ENCODE assay signal across 25 cellular contexts in the genomic region with DNA sequence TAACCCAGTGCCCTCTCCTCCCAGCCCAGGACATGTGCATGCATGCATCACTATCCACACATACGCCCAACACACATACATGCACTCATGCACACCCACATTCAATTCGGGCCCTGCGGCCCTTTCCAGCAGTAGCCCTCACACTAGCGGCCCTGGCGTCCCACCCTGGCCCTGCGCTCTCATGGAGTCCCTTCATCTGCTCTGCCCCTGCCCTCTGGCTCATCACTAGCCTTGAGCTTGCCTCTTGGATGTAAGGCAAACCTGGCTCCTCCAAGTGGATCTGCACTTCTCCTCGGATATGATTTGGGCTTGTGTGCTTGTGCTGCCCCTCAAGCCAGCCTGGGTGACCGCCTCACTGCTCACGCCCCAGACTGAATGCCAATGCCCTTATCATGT.
A peak's percentile ranks its signal among the peaks of the same experiment; 100 is the strongest.
DNase-seq lines count a peak whose midpoint lies in the region; ATAC-seq and TF ChIP-seq lines count a peak whose summit lies in the region.
"Had no signal": no experiment of that assay in that cellular context is flagged by ENCODE, and none has a peak within 500 bp of the region (broad histone marks: within the 10 kb centered on the region; RNA-seq: fewer than 3 reads in every experiment).

No MANE protein-coding gene starts in this region.

- H3K36me3 ChIP-seq in muscle layer of colon (ENCODE audit: insufficient read depth, low read length) (no peaks in the 10 kb centered on the region), skeletal muscle satellite cell (ENCODE audit: insufficient read depth, low read length) (no peaks in the 10 kb centered on the region), upper lobe of right lung (no peaks in the 10 kb centered on the region)
- H3K36me3 ChIP-seq: adrenal gland, brain microvascular endothelial cell, ovary had no signal

- H3K9ac ChIP-seq in muscle layer of colon (ENCODE audit: low read length) (no peak overlapping the region), skeletal muscle satellite cell (ENCODE audit: low read depth, low read length) (no peak overlapping the region)
- H3K9ac ChIP-seq: SK-N-SH had no signal

- H3K9me3 ChIP-seq in muscle layer of colon (ENCODE audit: low read length) (no peaks in the 10 kb centered on the region), skeletal muscle satellite cell (replicated peaks; ENCODE audit: low read length) (no peaks in the 10 kb centered on the region), upper lobe of right lung (no peaks in the 10 kb centered on the region)
- H3K9me3 ChIP-seq: adrenal gland, ovary, SK-N-SH, testis had no signal

- H3K27me3 ChIP-seq in muscle layer of colon (ENCODE audit: control insufficient read depth in 1 of 2, insufficient read depth in 2 of 2, low read length in 2 of 2) (no peaks in the 10 kb centered on the region), skeletal muscle satellite cell (ENCODE audit: control insufficient read depth, insufficient read depth, low read length) (peaks cover 31% of the 10 kb centered on the region), upper lobe of right lung (no peaks in the 10 kb centered on the region)
- H3K27me3 ChIP-seq: adrenal gland, brain microvascular endothelial cell, ovary, testis had no signal

- intact Hi-C loops in activated T-helper 2 cell treated with anti-CD3 and anti-CD28 coated beads, Interferon-gamma antibody, Interleukin-2, Interleukin-4, amounts not matched to agents 10 μg/mL and 5 μg/mL and 100 μg/mL, durations not matched to agents 14 hours and 24 hours and 36 hours (cut with micrococcal nuclease) = no loop called here
- intact Hi-C loops in upper lobe of right lung (cut with DNase I) = no loop called here
- intact Hi-C loops in activated CD4-positive, alpha-beta memory T cell treated with anti-CD3 and anti-CD28 coated beads for 36 hours (cut with micrococcal nuclease) = no loop called here

- H3K4me1 Mint-ChIP-seq in T-helper 1 cell treated with Interleukin-12 subunit alpha and Interleukin-12 subunit beta and Interleukin-4 antibody, amounts not matched to agents 30 μg/mL and 1 μg/mL, for 36 hours (ENCODE audit: low read depth) = peaks cover 21% of the 10 kb centered on the region
- H3K4me1 Mint-ChIP-seq in activated T-helper 2 cell treated with anti-CD3 and anti-CD28 coated beads, Interferon-gamma antibody, Interleukin-2, Interleukin-4, amounts not matched to agents 10 μg/mL and 5 μg/mL and 100 μg/mL, durations not matched to agents 14 hours and 24 hours and 36 hours (ENCODE audit: low read depth) = peaks cover 38% of the 10 kb centered on the region
- peaks cover 10% of the 10 kb centered on the region for H3K4me1 Mint-ChIP-seq in activated CD4-positive, alpha-beta memory T cell treated with anti-CD3 and anti-CD28 coated beads for 36 hours (ENCODE audit: low read depth)

- peak overlapping the region; percentile 26 for H3K4me3 Mint-ChIP-seq in T-helper 1 cell treated with Interleukin-12 subunit alpha and Interleukin-12 subunit beta and Interleukin-4 antibody, amounts not matched to agents 30 μg/mL and 1 μg/mL, for 36 hours
- H3K4me3 Mint-ChIP-seq in activated T-helper 2 cell treated with anti-CD3 and anti-CD28 coated beads, Interferon-gamma antibody, Interleukin-2, Interleukin-4, amounts not matched to agents 10 μg/mL and 5 μg/mL and 100 μg/mL, durations not matched to agents 14 hours and 24 hours and 36 hours (ENCODE audit: low read depth) = peak overlapping the region; percentile 72
- no peak overlapping the region for H3K4me3 Mint-ChIP-seq in activated CD4-positive, alpha-beta memory T cell treated with anti-CD3 and anti-CD28 coated beads for 36 hours
- H3K4me3 Mint-ChIP-seq: activated T-cell treated with anti-CD3 and anti-CD28 coated beads, Interleukin-2, amount 50 U/mL, for 4 hours had no signal

- H3K27ac Mint-ChIP-seq in T-helper 1 cell treated with Interleukin-12 subunit alpha and Interleukin-12 subunit beta and Interleukin-4 antibody, amounts not matched to agents 30 μg/mL and 1 μg/mL, for 36 hours = no peak overlapping the region
- H3K27ac Mint-ChIP-seq in activated T-helper 2 cell treated with anti-CD3 and anti-CD28 coated beads, Interferon-gamma antibody, Interleukin-2, Interleukin-4, amounts not matched to agents 10 μg/mL and 5 μg/mL and 100 μg/mL, durations not matched to agents 14 hours and 24 hours and 36 hours = peak overlapping the region; percentile 16
- no peak overlapping the region for H3K27ac Mint-ChIP-seq in activated CD4-positive, alpha-beta memory T cell treated with anti-CD3 and anti-CD28 coated beads for 36 hours
- H3K27ac Mint-ChIP-seq: CD4-positive, alpha-beta memory T cell had no signal

- peaks cover 26% of the 10 kb centered on the region for H3K27me3 Mint-ChIP-seq in T-helper 1 cell treated with Interleukin-12 subunit alpha and Interleukin-12 subunit beta and Interleukin-4 antibody, amounts not matched to agents 30 μg/mL and 1 μg/mL, for 36 hours (ENCODE audit: low read depth)
- peaks cover 2% of the 10 kb centered on the region for H3K27me3 Mint-ChIP-seq in activated T-helper 2 cell treated with anti-CD3 and anti-CD28 coated beads, Interferon-gamma antibody, Interleukin-2, Interleukin-4, amounts not matched to agents 10 μg/mL and 5 μg/mL and 100 μg/mL, durations not matched to agents 14 hours and 24 hours and 36 hours (ENCODE audit: low read depth)
- H3K27me3 Mint-ChIP-seq in activated CD4-positive, alpha-beta memory T cell treated with anti-CD3 and anti-CD28 coated beads for 36 hours = peaks cover 24% of the 10 kb centered on the region

- no peak for ATAC-seq in upper lobe of right lung

- no peak for TF ChIP-seq CTCF in upper lobe of right lung (IDR thresholded peaks at IDR 0.05)

- no peaks in the 10 kb centered on the region for H3K36me3 Mint-ChIP-seq in T-helper 1 cell treated with Interleukin-12 subunit alpha and Interleukin-12 subunit beta and Interleukin-4 antibody, amounts not matched to agents 30 μg/mL and 1 μg/mL, for 36 hours (ENCODE audit: low read depth)
- no peaks in the 10 kb centered on the region for H3K36me3 Mint-ChIP-seq in activated T-helper 2 cell treated with anti-CD3 and anti-CD28 coated beads, Interferon-gamma antibody, Interleukin-2, Interleukin-4, amounts not matched to agents 10 μg/mL and 5 μg/mL and 100 μg/mL, durations not matched to agents 14 hours and 24 hours and 36 hours (ENCODE audit: low read depth)
- no peaks in the 10 kb centered on the region for H3K36me3 Mint-ChIP-seq in activated CD4-positive, alpha-beta memory T cell treated with anti-CD3 and anti-CD28 coated beads for 36 hours
- H3K36me3 Mint-ChIP-seq: CD4-positive, alpha-beta memory T cell had no signal

- H3K27ac ChIP-seq in muscle layer of colon (ENCODE audit: low read depth, low read length) (no peak overlapping the region), upper lobe of right lung (no peak overlapping the region)
- H3K27ac ChIP-seq: 22Rv1, brain microvascular endothelial cell had no signal

- CTCF ChIA-PET in activated CD4-positive, alpha-beta memory T cell treated with anti-CD3 and anti-CD28 coated beads for 36 hours (lab: Charles Lee) = no interaction called here

- POLR2A ChIA-PET in activated CD4-positive, alpha-beta memory T cell treated with anti-CD3 and anti-CD28 coated beads for 36 hours (lab: Charles Lee) = no interaction called here

- peak overlapping the region; percentile 57 to 59 for H3K4me3 ChIP-seq in muscle layer of colon (ENCODE audit: low read depth in 1 of 2, low read length in 2 of 2)
- H3K4me3 ChIP-seq in skeletal muscle satellite cell (ENCODE audit: low read length) = no peak overlapping the region
- H3K4me3 ChIP-seq in upper lobe of right lung = no peak overlapping the region

- no peaks in the 10 kb centered on the region for H3K9me3 Mint-ChIP-seq in T-helper 1 cell treated with Interleukin-12 subunit alpha and Interleukin-12 subunit beta and Interleukin-4 antibody, amounts not matched to agents 30 μg/mL and 1 μg/mL, for 36 hours
- no peaks in the 10 kb centered on the region for H3K9me3 Mint-ChIP-seq in activated T-helper 2 cell treated with anti-CD3 and anti-CD28 coated beads, Interferon-gamma antibody, Interleukin-2, Interleukin-4, amounts not matched to agents 10 μg/mL and 5 μg/mL and 100 μg/mL, durations not matched to agents 14 hours and 24 hours and 36 hours
- no peaks in the 10 kb centered on the region for H3K9me3 Mint-ChIP-seq in activated CD4-positive, alpha-beta memory T cell treated with anti-CD3 and anti-CD28 coated beads for 36 hours
- H3K9me3 Mint-ChIP-seq: activated T-cell treated with anti-CD3 and anti-CD28 coated beads, Interleukin-2, amount 50 U/mL, for 4 hours; CD4-positive, alpha-beta memory T cell had no signal

- H3K4me1 ChIP-seq in muscle layer of colon (ENCODE audit: insufficient read depth, low read length) (peaks cover 7% of the 10 kb centered on the region), skeletal muscle satellite cell (ENCODE audit: control insufficient read depth, insufficient read depth, low read length) (peaks cover 9% of the 10 kb centered on the region), upper lobe of right lung (peaks cover 15% of the 10 kb centered on the region)
- H3K4me1 ChIP-seq: adrenal gland had no signal

- DNase-seq in T-helper 1 cell (no peak), upper lobe of right lung (no peak), NCI-H2227 (lab: John Stamatoyannopoulos, UW; ENCODE audit: unreplicated experiment) (no peak)
- DNase-seq in activated T-helper 2 cell treated with anti-CD3 and anti-CD28 coated beads, Interferon-gamma antibody, Interleukin-2, Interleukin-4, amounts not matched to agents 10 μg/mL and 5 μg/mL and 100 μg/mL, durations not matched to agents 14 hours and 24 hours and 36 hours (ENCODE audit: low spot score) = no peak
- no peak for DNase-seq in activated CD4-positive, alpha-beta memory T cell treated with anti-CD3 and anti-CD28 coated beads for 36 hours
- DNase-seq: activated naive CD4-positive, alpha-beta T cell treated with Interleukin-2 at 50 U/mL for 16 hours; activated T-cell treated with anti-CD3 and anti-CD28 coated beads, Interleukin-2, amount 50 U/mL, for 4 hours; brain microvascular endothelial cell; CD4-positive, alpha-beta memory T cell; effector CD4-positive, alpha-beta T cell; GOT3; MV-4-11; NCI-H1436 treated with DMSO at 0.1 percent for 48 hours; NCI-H510A; SK-N-SH; stimulated activated CD4-positive, alpha-beta T cell treated with anti-CD3 and anti-CD28 coated beads, Interleukin-4, amount 100 ng/mL, for 24 hours; stimulated activated naive CD4-positive, alpha-beta T cell; T-helper 2 cell had no signal

- H3K4me2 ChIP-seq in skeletal muscle satellite cell (ENCODE audit: low read length) = peak overlapping the region; percentile 96
- H3K4me2 ChIP-seq: SK-N-SH had no signal

Comparison
In these comparisons a context has a peak if more than half of its experiments do, and no peak if none do; other contexts are left out.
1. H3K4me3 ChIP-seq: peak in muscle layer of colon (2 of 2); none in skeletal muscle satellite cell (single experiment) and upper lobe of right lung (single experiment).